18 cellular contexts compared by ENCODE assay signal in genomic region chr3:175585898-175586297, GRCh38.
DNase-seq lines count a peak whose midpoint lies in the region; ATAC-seq, FAIRE-seq and TF ChIP-seq lines count a peak whose summit lies in the region.
"Had no signal": no experiment of that assay in that cellular context is flagged by ENCODE, and none has a peak within 500 bp of the region (broad histone marks: within the 10 kb centered on the region; RNA-seq: fewer than 3 reads in every experiment).

No MANE protein-coding gene starts in this region.

- DNase-seq in COLO829 (ENCODE audit: low spot score) (peak; percentile 25), HTR-8/SVneo (ENCODE audit: insufficient read length, low spot score) (peak; percentile 10), bronchial epithelial cell (ENCODE audit: low read depth) (peak; percentile 87), keratinocyte (ENCODE audit: low read depth, low spot score) (no peak), gastrocnemius medialis (no peak), small intestine (no peak), heart left ventricle (no peak)
- DNase-seq: activated CD4-positive, alpha-beta T cell treated with anti-CD3 and anti-CD28 coated beads for 36 hours; activated naive CD8-positive, alpha-beta T cell treated with anti-CD3 and anti-CD28 coated beads, Interleukin-2, amount 10 ng/mL, durations not matched to agents 7 days and 5 days; C1 segment of cervical spinal cord; MV-4-11; NCI-H2107; NCI-H748 treated with DMSO at 0.1 percent for 48 hours; substantia nigra; T-helper 17 cell had no signal

- WGBS in small intestine, 3 donors: 72 to 82% (median 73%) methylated on average over 2 of the region's 2 CpGs
- 75 to 87% (median 80%) methylated on average over 2 of the region's 2 CpGs for WGBS in heart left ventricle, 4 donors

- TF ChIP-seq POLR2A in gastrocnemius medialis (IDR thresholded peaks at IDR 0.05): no peak
- no peak for TF ChIP-seq POLR2A in heart left ventricle (IDR thresholded peaks at IDR 0.05)

- H3K9me3 ChIP-seq in keratinocyte (ENCODE audit: control insufficient read depth, low read depth, low read length): no peaks in the 10 kb centered on the region
- no peaks in the 10 kb centered on the region for H3K9me3 ChIP-seq in gastrocnemius medialis
- no peaks in the 10 kb centered on the region for H3K9me3 ChIP-seq in small intestine (ENCODE audit: control insufficient read depth, low read depth)
- H3K9me3 ChIP-seq in heart left ventricle: no peaks in the 10 kb centered on the region

- TF ChIP-seq CTCF in bronchial epithelial cell (IDR thresholded peaks at IDR 0.05; ENCODE audit: insufficient read depth, low read length, severe bottlenecking) (no peak), keratinocyte (optimal IDR thresholded peaks at IDR 0.05 in 1 of 3, IDR thresholded peaks at IDR 0.05 in 1 of 3, conservative IDR thresholded peaks at IDR 0.05 in 1 of 3; ENCODE audit: extremely low read depth in 1 of 3, insufficient read depth in 2 of 3, low read length in 3 of 3) (no peak), gastrocnemius medialis (IDR thresholded peaks at IDR 0.05 in 4 of 5, conservative IDR thresholded peaks at IDR 0.05 in 1 of 5) (no peak), heart left ventricle (IDR thresholded peaks at IDR 0.05) (no peak)

- H3K4me2 ChIP-seq in keratinocyte (ENCODE audit: control insufficient read depth, extremely low read depth, insufficient read depth, low read depth, low read length): peak overlapping the region; percentile 37

- H3K27ac Mint-ChIP-seq in activated T-helper 17 cell treated with anti-CD3 and anti-CD28 coated beads, Interleukin-2, amount 50 U/mL, for 72 hours: no peak overlapping the region
- H3K27ac Mint-ChIP-seq: activated CD4-positive, alpha-beta T cell treated with anti-CD3 and anti-CD28 coated beads for 36 hours; activated naive CD8-positive, alpha-beta T cell treated with anti-CD3 and anti-CD28 coated beads, Interleukin-2, amount 10 ng/mL, durations not matched to agents 7 days and 5 days; dendritic cell treated with granulocyte-macrophage colony-stimulating factor and Interleukin-4, amounts not matched to agents 40 ng/mL and 50 ng/mL, for 4 days; T-helper 17 cell had no signal

- H3K36me3 ChIP-seq in bronchial epithelial cell (ENCODE audit: control insufficient read depth, insufficient read depth, low read length) (no peaks in the 10 kb centered on the region), keratinocyte (ENCODE audit: control insufficient read depth in 2 of 2, extremely low read depth in 1 of 2, insufficient read depth in 2 of 2, low read length in 2 of 2) (no peaks in the 10 kb centered on the region), gastrocnemius medialis (no peaks in the 10 kb centered on the region), small intestine (ENCODE audit: control insufficient read depth in 2 of 2, insufficient read depth in 2 of 2, low read length in 2 of 2) (no peaks in the 10 kb centered on the region), heart left ventricle (no peaks in the 10 kb centered on the region)

- no peaks in the 10 kb centered on the region for H3K4me1 Mint-ChIP-seq in activated T-helper 17 cell treated with anti-CD3 and anti-CD28 coated beads, Interleukin-2, amount 50 U/mL, for 72 hours
- H3K4me1 Mint-ChIP-seq: activated CD4-positive, alpha-beta T cell treated with anti-CD3 and anti-CD28 coated beads for 36 hours; activated naive CD8-positive, alpha-beta T cell treated with anti-CD3 and anti-CD28 coated beads, Interleukin-2, amount 10 ng/mL, durations not matched to agents 7 days and 5 days; T-helper 17 cell had no signal

- H3K27me3 ChIP-seq in bronchial epithelial cell (ENCODE audit: control insufficient read depth, insufficient read depth, low read length) (no peaks in the 10 kb centered on the region), keratinocyte (ENCODE audit: control insufficient read depth, extremely low read depth, insufficient read depth, low read length) (no peaks in the 10 kb centered on the region), gastrocnemius medialis (no peaks in the 10 kb centered on the region), small intestine (ENCODE audit: control insufficient read depth in 2 of 2, insufficient read depth in 2 of 2, low read length in 2 of 2) (no peaks in the 10 kb centered on the region), heart left ventricle (no peaks in the 10 kb centered on the region)

- no peaks in the 10 kb centered on the region for H4K20me1 ChIP-seq in keratinocyte (ENCODE audit: control insufficient read depth, extremely low read depth, insufficient read depth, low read length)

- H3K36me3 Mint-ChIP-seq in activated T-helper 17 cell treated with anti-CD3 and anti-CD28 coated beads, Interleukin-2, amount 50 U/mL, for 72 hours (ENCODE audit: low read depth): no peaks in the 10 kb centered on the region
- H3K36me3 Mint-ChIP-seq: activated naive CD8-positive, alpha-beta T cell treated with anti-CD3 and anti-CD28 coated beads, Interleukin-2, amount 10 ng/mL, durations not matched to agents 7 days and 5 days had no signal

- H3K4me3 Mint-ChIP-seq in activated T-helper 17 cell treated with anti-CD3 and anti-CD28 coated beads, Interleukin-2, amount 50 U/mL, for 72 hours: no peak overlapping the region
- H3K4me3 Mint-ChIP-seq: activated CD4-positive, alpha-beta T cell treated with anti-CD3 and anti-CD28 coated beads for 36 hours; activated naive CD8-positive, alpha-beta T cell treated with anti-CD3 and anti-CD28 coated beads, Interleukin-2, amount 10 ng/mL, durations not matched to agents 7 days and 5 days; dendritic cell treated with granulocyte-macrophage colony-stimulating factor and Interleukin-4, amounts not matched to agents 40 ng/mL and 50 ng/mL, for 4 days; T-helper 17 cell had no signal

- H3K9ac ChIP-seq in keratinocyte (ENCODE audit: control insufficient read depth, extremely low read depth, insufficient read depth, low read length): no peak overlapping the region

- peak overlapping the region; percentile 37 for H2AFZ ChIP-seq in keratinocyte (ENCODE audit: control insufficient read depth, low read length)

- H3K79me2 ChIP-seq in keratinocyte (ENCODE audit: control insufficient read depth, insufficient read depth, low read length): no peaks in the 10 kb centered on the region

- dilution Hi-C loops in keratinocyte (cut with MboI; ENCODE audit: extremely low pct_ligation_motif_present, low sequenced_read_pairs): no loop called here

- H3K27me3 Mint-ChIP-seq in activated T-helper 17 cell treated with anti-CD3 and anti-CD28 coated beads, Interleukin-2, amount 50 U/mL, for 72 hours: no peaks in the 10 kb centered on the region
- H3K27me3 Mint-ChIP-seq: activated CD4-positive, alpha-beta T cell treated with anti-CD3 and anti-CD28 coated beads for 36 hours; activated naive CD8-positive, alpha-beta T cell treated with anti-CD3 and anti-CD28 coated beads, Interleukin-2, amount 10 ng/mL, durations not matched to agents 7 days and 5 days; dendritic cell treated with granulocyte-macrophage colony-stimulating factor and Interleukin-4, amounts not matched to agents 40 ng/mL and 50 ng/mL, for 4 days; T-helper 17 cell had no signal

- no peaks in the 10 kb centered on the region for H3K9me3 Mint-ChIP-seq in activated T-helper 17 cell treated with anti-CD3 and anti-CD28 coated beads, Interleukin-2, amount 50 U/mL, for 72 hours

- no peak overlapping the region for H3K4me3 ChIP-seq in bronchial epithelial cell (ENCODE audit: low read depth, low read length)
- peak overlapping the region in 1 of 3 experiments; percentile 10 for H3K4me3 ChIP-seq in keratinocyte (ENCODE audit: control insufficient read depth in 2 of 3, extremely low read depth in 1 of 3, insufficient read depth in 2 of 3, low read depth in 1 of 3, low read length in 3 of 3)
- no peak overlapping the region for H3K4me3 ChIP-seq in gastrocnemius medialis
- no peak overlapping the region for H3K4me3 ChIP-seq in small intestine (ENCODE audit: low read depth in 1 of 2, low read length in 2 of 2)
- no peak overlapping the region for H3K4me3 ChIP-seq in heart left ventricle

- no peaks in the 10 kb centered on the region for H3K9me1 ChIP-seq in keratinocyte (ENCODE audit: control insufficient read depth, extremely low read depth, insufficient read depth, low read length)

- ATAC-seq in gastrocnemius medialis (no peak), heart left ventricle (no peak)
- no peak for ATAC-seq in activated T-helper 17 cell treated with anti-CD3 and anti-CD28 coated beads, Interleukin-2, amount 50 U/mL, for 72 hours (replicated peaks)
- ATAC-seq: activated CD4-positive, alpha-beta T cell treated with anti-CD3 and anti-CD28 coated beads for 36 hours; T-helper 17 cell had no signal

- intact Hi-C loops in gastrocnemius medialis (cut with DNase I; ENCODE audit: low total_unique reads): no loop called here
- intact Hi-C loops in heart left ventricle (cut with DNase I): no loop called here

- FAIRE-seq in HTR-8/SVneo (lab: Jason Lieb, UNC) (no peak), bronchial epithelial cell (lab: Jason Lieb, UNC) (no peak), keratinocyte (lab: Jason Lieb, UNC) (peak; percentile 13), small intestine (lab: Jason Lieb, UNC) (no peak)
- FAIRE-seq: islet of Langerhans had no signal

- H3K4me1 ChIP-seq in keratinocyte (ENCODE audit: control insufficient read depth, extremely low read depth, insufficient read depth, low read length) (peaks cover 6% of the 10 kb centered on the region), gastrocnemius medialis (no peaks in the 10 kb centered on the region), small intestine (ENCODE audit: control insufficient read depth in 2 of 2, insufficient read depth in 1 of 2, low read depth in 1 of 2, low read length in 1 of 2) (no peaks in the 10 kb centered on the region), heart left ventricle (no peaks in the 10 kb centered on the region)

- in situ Hi-C loops in gastrocnemius medialis (cut with MboI; ENCODE audit: low sequenced_read_pairs in 4 of 4): no loop called here

- no peak overlapping the region for H3K27ac ChIP-seq in keratinocyte (ENCODE audit: control insufficient read depth, insufficient read depth, low read length)
- no peak overlapping the region for H3K27ac ChIP-seq in gastrocnemius medialis
- no peak overlapping the region for H3K27ac ChIP-seq in small intestine (ENCODE audit: low read depth in 1 of 2, low read length in 1 of 2)
- no peak overlapping the region for H3K27ac ChIP-seq in heart left ventricle

Comparison
In these comparisons a context has a peak if more than half of its experiments do, and no peak if none do; other contexts are left out.
1. DNase-seq: peak in COLO829 (single experiment), HTR-8/SVneo (single experiment) and bronchial epithelial cell (single experiment); none in keratinocyte (single experiment), gastrocnemius medialis (0 of 2), small intestine (single experiment) and heart left ventricle (0 of 5).